ENCODE assay signal across 8 cellular contexts in the genomic region with DNA sequence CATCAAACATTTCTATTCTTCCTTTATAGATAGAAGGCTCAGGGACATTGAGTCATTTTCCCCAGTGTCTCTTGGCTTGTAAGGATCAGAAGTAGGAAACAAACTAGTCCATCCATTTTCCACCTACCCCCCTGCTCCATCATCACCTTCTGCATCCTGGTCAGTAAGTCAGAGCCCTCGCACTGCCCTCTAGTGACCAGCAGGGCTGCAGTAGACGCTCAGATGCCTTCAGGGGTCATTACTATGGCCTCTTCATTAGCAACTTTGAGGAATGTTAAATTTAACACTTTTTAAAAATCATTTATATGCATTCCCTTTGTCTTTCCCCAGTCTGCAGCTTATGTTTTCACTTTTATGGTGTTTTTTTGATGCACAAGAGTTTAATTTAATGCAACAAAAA.
A peak's percentile ranks its signal among the peaks of the same experiment; 100 is the strongest.
DNase-seq lines count a peak whose midpoint lies in the region; ATAC-seq, FAIRE-seq and TF ChIP-seq lines count a peak whose summit lies in the region.
"Not testable (repeated sequence)": the region's sequence is repeated elsewhere in the genome, so short reads cannot be mapped to it uniquely, and the experiment has no call there.

No MANE protein-coding gene starts in this region.

- not testable (repeated sequence) for H4K20me1 ChIP-seq in H9 (ENCODE audit: control insufficient read depth, insufficient read depth, insufficient read length); HepG2 (ENCODE audit: insufficient read depth, low read length)

- H3K4me3 Mint-ChIP-seq in CD8-positive, alpha-beta T cell; H9; T-helper 1 cell treated with Interleukin-12 subunit alpha and Interleukin-12 subunit beta and Interleukin-4 antibody, amounts not matched to agents 30 μg/mL and 1 μg/mL, for 36 hours; activated naive CD8-positive, alpha-beta T cell treated with anti-CD3 and anti-CD28 coated beads, Interleukin-2, amount 10 ng/mL, durations not matched to agents 7 days and 5 days: not testable (repeated sequence)
- peak overlapping the region in 1 of 2 donors; percentile 53 for H3K4me3 Mint-ChIP-seq in stimulated activated naive CD8-positive, alpha-beta T cell treated with anti-CD3 and anti-CD28 coated beads, Interleukin-15, amount 100 ng/mL, for 72 hours

- not testable (repeated sequence) for H2BK15ac ChIP-seq in H9 (ENCODE audit: low read depth, low read length)

- not testable (repeated sequence) for BruUV-seq in HepG2 (replicated peaks; lab: Mats Ljungman, UMichigan)

- peaks cover 17% of the 10 kb centered on the region for H3K4me1 ChIP-seq in CD8-positive, alpha-beta T cell (ENCODE audit: insufficient read depth, low read length)
- H3K4me1 ChIP-seq in H9 (ENCODE audit: insufficient read depth, low read length); HepG2 (ENCODE audit: insufficient read depth, low read length): not testable (repeated sequence)

- intact Hi-C loops in CD8-positive, alpha-beta T cell (cut with DNase I, micrococcal nuclease), result loop anchor here (1.0 to 2.0 kb wide), 2 partner anchors 19 to 56 kb away; no protein-coding TSS in a partner anchor
- intact Hi-C loops in HepG2 (cut with micrococcal nuclease; ENCODE audit: unreplicated experiment), result not testable (repeated sequence)

- no CpG with 5 or more reads among the region's 2 CpGs for WGBS in H9 (ENCODE audit: extremely low coverage, insufficient read length, low lambda C conversion rate)
- 0% methylated on average over 2 of the region's 2 CpGs for WGBS in HepG2 (ENCODE audit: low lambda C conversion rate)

- CTCF ChIA-PET in CD8-positive, alpha-beta T cell (lab: Charles Lee), result interaction anchor here (0.7 to 2.5 kb wide), 7 partner anchors 12 to 345 kb away, joined by 3 to 11 read pairs (median 3); no protein-coding TSS in a partner anchor
- CTCF ChIA-PET in HepG2 (lab: Yijun Ruan, JAX; ENCODE audit: low intra/inter-chr PET ratio, low total read pairs), result not testable (repeated sequence)

- peak overlapping the region; percentile 91 for H3K27ac Mint-ChIP-seq in CD8-positive, alpha-beta T cell
- not testable (repeated sequence) for H3K27ac Mint-ChIP-seq in H9
- H3K27ac Mint-ChIP-seq in T-helper 1 cell treated with Interleukin-12 subunit alpha and Interleukin-12 subunit beta and Interleukin-4 antibody, amounts not matched to agents 30 μg/mL and 1 μg/mL, for 36 hours, result peak overlapping the region; percentile 80
- H3K27ac Mint-ChIP-seq in activated naive CD8-positive, alpha-beta T cell treated with anti-CD3 and anti-CD28 coated beads, Interleukin-2, amount 10 ng/mL, durations not matched to agents 7 days and 5 days, result peak overlapping the region; percentile 57
- peak overlapping the region in 1 of 2 donors; percentile 91 for H3K27ac Mint-ChIP-seq in stimulated activated naive CD8-positive, alpha-beta T cell treated with anti-CD3 and anti-CD28 coated beads, Interleukin-15, amount 100 ng/mL, for 72 hours

- H3K14ac ChIP-seq in H9 (ENCODE audit: insufficient read depth, low read length), result not testable (repeated sequence)

- H2BK5ac ChIP-seq in H9 (ENCODE audit: insufficient read length, low read length), result not testable (repeated sequence)

- not testable (repeated sequence) for H3K79me1 ChIP-seq in H9 (ENCODE audit: insufficient read depth, low read depth, low read length, poor library complexity, severe bottlenecking)

- H3K4me3 ChIP-seq in CD8-positive, alpha-beta T cell (ENCODE audit: low read depth, low read length); HepG2 (replicated peaks in 1 of 3; ENCODE audit: insufficient read depth in 1 of 3, low read depth in 2 of 3, low read length in 3 of 3): not testable (repeated sequence)

- not testable (repeated sequence) for H3T11ph ChIP-seq in H9 (ENCODE audit: low read length)

- not testable (repeated sequence) for H3K9ac ChIP-seq in H9 (ENCODE audit: extremely low read depth, insufficient read length, low read length); HepG2 (ENCODE audit: insufficient read depth, low read depth, low read length)

- ATAC-seq in CD8-positive, alpha-beta T cell; activated naive CD8-positive, alpha-beta T cell treated with anti-CD3 and anti-CD28 coated beads, Interleukin-2, amount 10 ng/mL, durations not matched to agents 7 days and 5 days (ENCODE audit: low read depth): not testable (repeated sequence)
- ATAC-seq in HepG2, result peak; percentile 80
- ATAC-seq in stimulated activated naive CD8-positive, alpha-beta T cell treated with anti-CD3 and anti-CD28 coated beads, Interleukin-15, amount 100 ng/mL, for 72 hours, result peak; percentile 19

- not testable (repeated sequence) for H3K9me3 Mint-ChIP-seq in CD8-positive, alpha-beta T cell; H9; T-helper 1 cell treated with Interleukin-12 subunit alpha and Interleukin-12 subunit beta and Interleukin-4 antibody, amounts not matched to agents 30 μg/mL and 1 μg/mL, for 36 hours; activated naive CD8-positive, alpha-beta T cell treated with anti-CD3 and anti-CD28 coated beads, Interleukin-2, amount 10 ng/mL, durations not matched to agents 7 days and 5 days; stimulated activated naive CD8-positive, alpha-beta T cell treated with anti-CD3 and anti-CD28 coated beads, Interleukin-15, amount 100 ng/mL, for 72 hours

- H2BK20ac ChIP-seq in H9 (ENCODE audit: low read depth, low read length, poor library complexity, severe bottlenecking), result not testable (repeated sequence)

- not testable (repeated sequence) for H3K4me2 ChIP-seq in H9 (ENCODE audit: insufficient read depth, insufficient read length, low read length); HepG2 (ENCODE audit: low read depth, low read length)

- DNase-seq in CD8-positive, alpha-beta T cell; activated naive CD8-positive, alpha-beta T cell treated with anti-CD3 and anti-CD28 coated beads, Interleukin-2, amount 10 ng/mL, durations not matched to agents 7 days and 5 days; HepG2 (ENCODE audit: low spot score); stimulated activated naive CD8-positive, alpha-beta T cell treated with anti-CD3 and anti-CD28 coated beads, Interleukin-15, amount 100 ng/mL, for 72 hours: not testable (repeated sequence)
- peak; percentile 47 for DNase-seq in H9
- DNase-seq in NCI-H82 (lab: John Stamatoyannopoulos, UW), result peak; percentile 24
- DNase-seq in erythroblast (lab: John Stamatoyannopoulos, UW), result peak; percentile 22 to 36

- not testable (repeated sequence) for H3K4ac ChIP-seq in H9 (ENCODE audit: low read depth, low read length)

- H3K36me3 Mint-ChIP-seq in CD8-positive, alpha-beta T cell; H9 (ENCODE audit: insufficient read depth in 1 of 3, low read depth in 3 of 3); T-helper 1 cell treated with Interleukin-12 subunit alpha and Interleukin-12 subunit beta and Interleukin-4 antibody, amounts not matched to agents 30 μg/mL and 1 μg/mL, for 36 hours (ENCODE audit: low read depth); activated naive CD8-positive, alpha-beta T cell treated with anti-CD3 and anti-CD28 coated beads, Interleukin-2, amount 10 ng/mL, durations not matched to agents 7 days and 5 days: not testable (repeated sequence)

- peaks cover 32% of the 10 kb centered on the region for H3K4me1 Mint-ChIP-seq in CD8-positive, alpha-beta T cell (ENCODE audit: low read depth)
- H3K4me1 Mint-ChIP-seq in H9, result not testable (repeated sequence)
- H3K4me1 Mint-ChIP-seq in T-helper 1 cell treated with Interleukin-12 subunit alpha and Interleukin-12 subunit beta and Interleukin-4 antibody, amounts not matched to agents 30 μg/mL and 1 μg/mL, for 36 hours (ENCODE audit: low read depth), result peaks cover 12% of the 10 kb centered on the region
- H3K4me1 Mint-ChIP-seq in activated naive CD8-positive, alpha-beta T cell treated with anti-CD3 and anti-CD28 coated beads, Interleukin-2, amount 10 ng/mL, durations not matched to agents 7 days and 5 days, result peaks cover 13% of the 10 kb centered on the region
- peaks cover 20% of the 10 kb centered on the region for H3K4me1 Mint-ChIP-seq in stimulated activated naive CD8-positive, alpha-beta T cell treated with anti-CD3 and anti-CD28 coated beads, Interleukin-15, amount 100 ng/mL, for 72 hours

- not testable (repeated sequence) for H3K27ac ChIP-seq in CD8-positive, alpha-beta T cell (ENCODE audit: low read depth, low read length); H9 (ENCODE audit: insufficient read length, low read depth, low read length); HepG2 (ENCODE audit: extremely low read length, insufficient read depth, low read length)

- H3K36me3 ChIP-seq in CD8-positive, alpha-beta T cell (ENCODE audit: insufficient read depth, low read length); HepG2 (replicated peaks in 1 of 2; ENCODE audit: control insufficient read depth in 1 of 2, insufficient read depth in 2 of 2, low read length in 2 of 2): not testable (repeated sequence)

- not testable (repeated sequence) for TF ChIP-seq RAD21 in HepG2 (CRISPR knock-in tag; IDR thresholded peaks at IDR 0.05)

- not testable (repeated sequence) for H3K27me3 ChIP-seq in CD8-positive, alpha-beta T cell (ENCODE audit: insufficient read depth, low read length); H9 (ENCODE audit: insufficient read depth, low read length); HepG2 (ENCODE audit: control insufficient read depth in 1 of 2, insufficient read depth in 2 of 2, low read length in 2 of 2)

- not testable (repeated sequence) for H2AFZ ChIP-seq in H9 (ENCODE audit: low read length); HepG2 (ENCODE audit: low read length)

- H3K9me3 ChIP-seq in CD8-positive, alpha-beta T cell (ENCODE audit: low read length); H9 (ENCODE audit: control insufficient read depth, low read depth, low read length); HepG2 (ENCODE audit: low read length): not testable (repeated sequence)

- not testable (repeated sequence) for H3K23ac ChIP-seq in H9 (ENCODE audit: insufficient read length, low read depth, low read length)

- H3K23me2 ChIP-seq in H9 (ENCODE audit: insufficient read length, low read depth, low read length, poor library complexity, severe bottlenecking), result not testable (repeated sequence)

- H2BK120ac ChIP-seq in H9 (ENCODE audit: low read depth, low read length, poor library complexity, severe bottlenecking), result not testable (repeated sequence)

- FAIRE-seq in HepG2 (lab: Jason Lieb, UNC), result not testable (repeated sequence)

- H3K79me2 ChIP-seq in H9 (ENCODE audit: insufficient read depth, low read length); HepG2 (ENCODE audit: insufficient read depth, low read length): not testable (repeated sequence)

- in situ Hi-C loops in HepG2 (cut with HindIII; ENCODE audit: extremely low pct_ligation_motif_present, low pct_unique_long_range_greater_than_20kb), result not testable (repeated sequence)

- TF ChIP-seq POLR2A in erythroblast (IDR thresholded peaks at IDR 0.05; ENCODE audit: low read length); HepG2 (IDR thresholded peaks at IDR 0.05; ENCODE audit: insufficient read depth in 1 of 2, low read depth in 2 of 2, low read length in 2 of 2): not testable (repeated sequence)

- not testable (repeated sequence) for H2AK5ac ChIP-seq in H9 (ENCODE audit: insufficient read length, low read length)

- not testable (repeated sequence) for H3K18ac ChIP-seq in H9 (ENCODE audit: insufficient read length, low read depth, low read length)

- not testable (repeated sequence) for H4K8ac ChIP-seq in H9 (replicated peaks; ENCODE audit: insufficient read length, low read depth, low read length)

- H2BK12ac ChIP-seq in H9 (ENCODE audit: insufficient read length, low read depth, low read length), result not testable (repeated sequence)

- not testable (repeated sequence) for H4K5ac ChIP-seq in H9 (ENCODE audit: insufficient read length, low read depth, low read length)

- H3K56ac ChIP-seq in H9 (ENCODE audit: insufficient read length, low read depth, low read length), result not testable (repeated sequence)

- not testable (repeated sequence) for TF ChIP-seq EP300 in HepG2 (IDR thresholded peaks at IDR 0.05; ENCODE audit: low read depth in 2 of 2, low read length in 2 of 2); HepG2 (CRISPR knock-in tag; IDR thresholded peaks at IDR 0.05; ENCODE audit: borderline replicate concordance)

- not testable (repeated sequence) for TF ChIP-seq CTCF in CD8-positive, alpha-beta T cell (IDR thresholded peaks at IDR 0.05)
- TF ChIP-seq CTCF in H9 (conservative IDR thresholded peaks at IDR 0.05), result peak; percentile 66
- TF ChIP-seq CTCF in HepG2 (CRISPR knock-in tag; IDR thresholded peaks at IDR 0.05), result peak; percentile 18; the same call in 1 of the 2 replicates

- H4K91ac ChIP-seq in H9 (ENCODE audit: insufficient read length, low read depth, low read length), result not testable (repeated sequence)

- not testable (repeated sequence) for H3K27me3 Mint-ChIP-seq in CD8-positive, alpha-beta T cell (ENCODE audit: low read depth); H9 (ENCODE audit: low read depth); activated naive CD8-positive, alpha-beta T cell treated with anti-CD3 and anti-CD28 coated beads, Interleukin-2, amount 10 ng/mL, durations not matched to agents 7 days and 5 days; stimulated activated naive CD8-positive, alpha-beta T cell treated with anti-CD3 and anti-CD28 coated beads, Interleukin-15, amount 100 ng/mL, for 72 hours
- H3K27me3 Mint-ChIP-seq in T-helper 1 cell treated with Interleukin-12 subunit alpha and Interleukin-12 subunit beta and Interleukin-4 antibody, amounts not matched to agents 30 μg/mL and 1 μg/mL, for 36 hours (ENCODE audit: low read depth), result peaks cover 12% of the 10 kb centered on the region

- POLR2A ChIA-PET in CD8-positive, alpha-beta T cell (lab: Charles Lee), result interaction anchor here (1.6 kb wide), 1 partner anchor 278 kb away, joined by 3 read pairs; no protein-coding TSS in a partner anchor
- POLR2A ChIA-PET in activated naive CD8-positive, alpha-beta T cell treated with anti-CD3 and anti-CD28 coated beads, Interleukin-2, amount 10 ng/mL, durations not matched to agents 7 days and 5 days (lab: Charles Lee); HepG2 (lab: Yijun Ruan, JAX): not testable (repeated sequence)
